ENCODE assay signal across 8 cellular contexts in the genomic region with DNA sequence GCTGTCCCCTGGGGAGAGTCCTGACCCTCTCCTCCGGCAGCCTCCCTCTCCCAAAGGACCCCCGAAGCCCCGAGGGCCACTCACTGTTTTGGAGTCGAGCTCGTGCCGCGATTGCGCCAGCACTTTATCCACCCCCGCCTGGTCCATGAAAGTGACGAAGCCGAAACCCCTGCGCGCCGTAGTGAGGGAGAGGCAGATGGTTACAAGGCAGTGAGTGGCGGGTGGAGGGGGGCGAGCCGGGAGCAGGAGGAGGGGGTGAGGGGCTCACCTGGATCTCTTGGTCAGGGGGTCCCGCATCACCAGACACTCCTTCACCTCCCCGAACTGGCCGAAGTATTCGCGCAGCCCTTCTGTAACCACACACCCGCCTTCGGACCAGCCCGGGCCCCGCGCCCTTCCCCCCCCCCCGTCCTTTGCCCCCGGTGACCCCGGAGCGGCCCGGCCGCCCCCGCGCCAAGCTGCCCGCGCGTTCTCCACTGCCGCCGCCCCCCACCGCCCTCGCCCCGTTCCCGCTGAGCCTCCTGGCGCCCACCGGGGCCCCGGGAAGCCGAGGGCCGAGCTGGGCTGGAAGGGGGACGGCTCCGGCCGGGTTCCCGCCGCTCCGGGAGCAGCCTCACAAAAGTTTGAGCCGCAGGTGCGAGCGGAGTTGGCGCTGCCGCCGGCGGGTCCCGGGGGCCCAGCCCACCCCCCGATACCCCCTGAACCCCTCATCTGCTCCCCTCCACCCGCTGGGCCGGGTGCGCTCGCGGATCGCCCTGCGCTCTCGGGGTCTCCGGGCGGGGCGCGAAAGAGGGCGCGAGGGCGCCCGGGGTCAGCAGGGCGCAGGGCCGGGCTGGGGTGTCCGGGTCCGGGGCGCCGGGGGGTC. TPM values are rescaled to one million over a fixed set of nuclear protein-coding genes. Genes with fewer than 3 reads are reported as not detected.
DNase-seq lines count a peak whose midpoint lies in the region; ATAC-seq, FAIRE-seq and TF ChIP-seq lines count a peak whose summit lies in the region.

No MANE protein-coding gene starts in this region.

- H3K4me3 ChIP-seq in GM23338 (peak overlapping the region; percentile 79), right atrium auricular region (peak overlapping the region; percentile 61 to 62), small intestine (ENCODE audit: low read depth in 1 of 2, low read length in 2 of 2) (peak overlapping the region; percentile 46 to 60)

- peaks cover 41% of the 10 kb centered on the region for H3K36me3 Mint-ChIP-seq in GM23338 (ENCODE audit: low read depth)

- peak overlapping the region; percentile 88 for H3K4me3 Mint-ChIP-seq in GM23338

- peak; percentile 26 for ATAC-seq in GM23338
- ATAC-seq in HG02759 (IDR thresholded peaks at IDR 0.05; ENCODE audit: unreplicated experiment), result no peak

- peaks cover 67% of the 10 kb centered on the region for H3K4me1 Mint-ChIP-seq in GM23338

- peaks cover 26% of the 10 kb centered on the region for H3F3A ChIP-seq in GM23338 (replicated peaks; ENCODE audit: low read depth)

- H3K4me2 ChIP-seq in GM23338, result peak overlapping the region; percentile 99

- H3K9me3 Mint-ChIP-seq in GM23338, result no peaks in the 10 kb centered on the region; the same call in 2 of the 3 replicates

- H2AFZ ChIP-seq in GM23338, result no peak overlapping the region

- DNase-seq in GM23338 (ENCODE audit: low spot score) (peak; percentile 64), right atrium auricular region (ENCODE audit: low spot score) (no peak), small intestine (no peak), GOT3 (lab: John Stamatoyannopoulos, UW) (no peak), NOMO-1 (lab: John Stamatoyannopoulos, UW; ENCODE audit: unreplicated experiment in 2 of 2) (no peak), pons (ENCODE audit: low spot score) (no peak)
- DNase-seq in activated CD4-positive, alpha-beta T cell treated with anti-CD3 and anti-CD28 coated beads, Interleukin-2, amount 50 U/mL, for 4 hours, result peak; percentile 12 to 18

- H3K27ac Mint-ChIP-seq in GM23338, result no peak overlapping the region

- no peaks in the 10 kb centered on the region for H3K9me3 ChIP-seq in right atrium auricular region
- no peaks in the 10 kb centered on the region for H3K9me3 ChIP-seq in small intestine (ENCODE audit: control insufficient read depth, low read depth)

- TF ChIP-seq CTCF in GM23338 (conservative IDR thresholded peaks at IDR 0.05; ENCODE audit: low read depth in 2 of 2) (no peak), right atrium auricular region (IDR thresholded peaks at IDR 0.05) (no peak)

- no peaks in the 10 kb centered on the region for H3K9me2 ChIP-seq in GM23338 (ENCODE audit: insufficient read depth)

- H3K36me3 ChIP-seq in GM23338 (ENCODE audit: insufficient read depth) (no peaks in the 10 kb centered on the region), right atrium auricular region (no peaks in the 10 kb centered on the region), small intestine (ENCODE audit: control insufficient read depth in 2 of 2, insufficient read depth in 2 of 2, low read length in 2 of 2) (no peaks in the 10 kb centered on the region)

- WGBS in small intestine, 3 donors, result 1 to 2% (median 2%) methylated on average over 37 to 85 of the region's 86 CpGs

- H3K27me3 ChIP-seq in GM23338 (ENCODE audit: insufficient read depth) (peaks cover 54% of the 10 kb centered on the region), right atrium auricular region (no peaks in the 10 kb centered on the region), small intestine (ENCODE audit: control insufficient read depth in 2 of 2, insufficient read depth in 2 of 2, low read length in 2 of 2) (peaks cover 0 to 10% of the 10 kb centered on the region in 2 donors)

- peaks cover 9% of the 10 kb centered on the region; the same call in 1 of the 2 replicates for H4K20me1 ChIP-seq in GM23338 (replicated peaks; ENCODE audit: insufficient read depth)

- no peak for FAIRE-seq in small intestine (lab: Jason Lieb, UNC)

- 0 out of 2 replicates have a peak, but pooled peaks cover 7% of the 10 kb centered on the region for H3K79me2 ChIP-seq in GM23338 (replicated peaks; ENCODE audit: insufficient read depth)

- H3K4me1 ChIP-seq in GM23338 (ENCODE audit: insufficient read depth) (peaks cover 40% of the 10 kb centered on the region), right atrium auricular region (peaks cover 0 to 17% of the 10 kb centered on the region in 2 donors), small intestine (ENCODE audit: control insufficient read depth in 2 of 2, insufficient read depth in 1 of 2, low read depth in 1 of 2, low read length in 1 of 2) (peaks cover 0 to 5% of the 10 kb centered on the region in 2 donors)

- H3K27ac ChIP-seq in GM23338 (ENCODE audit: low read depth) (no peak overlapping the region), right atrium auricular region (peak overlapping the region; percentile 15 to 73), small intestine (ENCODE audit: low read depth in 1 of 2, low read length in 1 of 2) (peak overlapping the region in 1 of 2 donors; percentile 15)

- H3K27me3 Mint-ChIP-seq in GM23338 (ENCODE audit: insufficient read depth, low read depth, poor library complexity), result peaks cover 31% of the 10 kb centered on the region

TF ChIP-seq in GM23338, 12 proteins besides CTCF, POLR2A, EP300 and RAD21 (continues in another document):
- TF ChIP-seq EZH2phosphoT487 (IDR thresholded peaks at IDR 0.05; ENCODE audit: unreplicated experiment) (no peak), POLR2AphosphoS5 (IDR thresholded peaks at IDR 0.05; ENCODE audit: low read depth) (no peak), JUNB (IDR thresholded peaks at IDR 0.05; ENCODE audit: unreplicated experiment) (no peak), NANOG (IDR thresholded peaks at IDR 0.05; ENCODE audit: borderline replicate concordance) (no peak), REST (IDR thresholded peaks at IDR 0.05; ENCODE audit: unreplicated experiment) (no peak), ZNF331 (CRISPR knock-in tag; IDR thresholded peaks at IDR 0.05; ENCODE audit: low read depth) (no peak)

RNA-seq across cellular contexts. Expression of gene MSI1, which starts 0.8 kb away (rescaled TPM):
- total RNA-seq in GM23338 (2014; rRNA removed; shearing (Covaris generic)), result 8.1 and 12.8 TPM in 2 replicates
- polyA plus RNA-seq in GM23338 (2016; fragmentation: Nextera tagmentation; extraction: Ambion mirVana), result 16.9 and 19.2 TPM in 2 replicates
- 1 to 10 TPM in 1 of 2 donors, under 1 TPM in 1; 0.93 to 2.9 TPM for total RNA-seq in right atrium auricular region
- polyA plus RNA-seq in small intestine, result 10 to 100 TPM in 1 of 3 donors, under 1 TPM in 2; 0.54 to 10.8 (median 0.67) TPM

RNA-seq across cellular contexts. Expression of gene PLA2G1B, which starts 40.6 kb away (rescaled TPM):
- not detected in 2 replicates for total RNA-seq in GM23338 (2014; rRNA removed; shearing (Covaris generic))
- polyA plus RNA-seq in GM23338 (2016; fragmentation: Nextera tagmentation; extraction: Ambion mirVana) (not detected in 2 replicates), small intestine (10 to 100 TPM in 1 of 3 donors, 1 to 10 TPM in 2; 1.3 to 19.9 (median 9.2) TPM)
- not detected for total RNA-seq in right atrium auricular region

Comparison
In these comparisons a context has a peak if more than half of its experiments do, and no peak if none do; other contexts are left out.
1. DNase-seq: peak in GM23338 (single experiment) and activated CD4-positive, alpha-beta T cell treated with anti-CD3 and anti-CD28 coated beads, Interleukin-2, amount 50 U/mL, for 4 hours (2 of 2); none in right atrium auricular region (single experiment), small intestine (single experiment), GOT3 (single experiment), NOMO-1 (0 of 2) and pons (single experiment).
2. Peak in every context shown above with its lines, with median percentiles within 50 percentile points of each other: H3K4me3 ChIP-seq.